ENCODE assay signal across 1 cellular context in the genomic region with DNA sequence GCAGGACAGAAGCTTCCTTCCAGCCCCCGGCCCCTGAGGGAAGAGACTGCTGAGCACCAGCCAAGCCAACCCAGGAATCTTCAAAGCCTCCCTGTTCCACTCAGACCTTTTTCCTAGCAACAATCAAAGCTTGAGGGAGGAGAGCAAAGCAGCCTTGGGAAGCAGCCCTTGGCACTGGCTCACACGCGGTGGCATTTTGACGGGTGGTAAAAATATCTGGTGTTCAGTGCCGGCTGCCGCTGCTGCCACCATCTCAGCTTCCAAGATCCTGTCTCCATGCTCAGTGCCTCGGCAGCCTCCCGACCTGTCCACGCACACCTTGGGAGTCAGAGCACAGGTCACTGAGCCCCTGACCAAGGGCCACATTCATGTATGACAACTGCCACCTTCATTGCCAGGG.
TF ChIP-seq lines count a peak whose summit lies in the region.

No MANE protein-coding gene starts in this region.

TF ChIP-seq in H1, 55 proteins besides CTCF, POLR2A, EP300 and RAD21 (continued from another document):
- no peak for TF ChIP-seq RFX5 (IDR thresholded peaks at IDR 0.05; ENCODE audit: borderline replicate concordance, low read depth, low read length)
- TF ChIP-seq, protein P1, sequence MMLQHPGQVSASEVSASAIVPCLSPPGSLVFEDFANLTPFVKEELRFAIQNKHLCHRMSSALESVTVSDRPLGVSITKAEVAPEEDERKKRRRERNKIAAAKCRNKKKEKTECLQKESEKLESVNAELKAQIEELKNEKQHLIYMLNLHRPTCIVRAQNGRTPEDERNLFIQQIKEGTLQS (IDR thresholded peaks at IDR 0.05; ENCODE audit: insufficient read depth, low read depth, low read length), result no peak
- TF ChIP-seq TCF12 (IDR thresholded peaks at IDR 0.05; ENCODE audit: low read depth, low read length), result no peak
- TF ChIP-seq EZH2 (IDR thresholded peaks at IDR 0.05; ENCODE audit: low read depth, low read length, severe bottlenecking), result no peak
- TF ChIP-seq SP1 (IDR thresholded peaks at IDR 0.05; ENCODE audit: low read depth, low read length), result no peak
- TF ChIP-seq JUN (IDR thresholded peaks at IDR 0.05; ENCODE audit: low read depth, low read length), result no peak
TF ChIP-seq in H1: peak in this region for 0.
